In the genomic region with DNA sequence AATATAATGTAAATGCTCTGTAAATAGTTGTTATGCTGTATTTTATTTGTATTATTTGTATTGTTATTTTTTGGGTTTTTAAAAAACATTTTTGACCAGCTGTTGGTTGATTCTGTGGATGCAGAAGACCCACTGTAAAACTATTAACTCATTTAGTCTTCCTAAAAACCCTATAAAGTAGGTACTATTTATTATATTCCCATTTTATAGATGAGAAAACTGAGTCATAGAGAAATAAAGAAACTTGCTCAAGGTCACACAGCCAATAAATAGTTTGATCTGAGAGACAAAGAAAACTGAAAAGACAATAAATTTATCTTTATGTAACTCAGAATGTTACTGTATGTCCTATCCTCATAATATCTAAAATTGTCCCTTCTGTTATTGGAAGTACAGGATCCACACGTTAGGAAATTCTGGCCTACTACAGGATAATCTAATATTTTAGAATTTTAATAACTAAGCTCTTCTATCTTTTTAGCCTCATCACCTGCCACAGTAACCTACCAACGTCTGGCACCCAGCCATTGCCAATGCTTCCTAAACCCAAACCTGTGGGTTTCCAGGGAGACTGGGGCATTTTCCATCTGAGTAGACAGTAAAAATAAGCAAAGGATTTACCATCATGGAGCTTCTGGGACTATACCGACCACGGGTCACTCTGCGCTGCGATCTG, we compare ENCODE assay signal across 8 cellular contexts. TPM values are rescaled to one million over a fixed set of nuclear protein-coding genes. Genes with fewer than 3 reads are reported as not detected.
DNase-seq lines count a peak whose midpoint lies in the region; ATAC-seq and TF ChIP-seq lines count a peak whose summit lies in the region.

No MANE protein-coding gene starts in this region.

- H3K27me3 ChIP-seq in Panc1 (ENCODE audit: control insufficient read depth, insufficient read depth, low read length) (peaks cover 7% of the 10 kb centered on the region), rectal smooth muscle tissue (ENCODE audit: control insufficient read depth, insufficient read depth, low read length) (no peaks in the 10 kb centered on the region)

- ATAC-seq in Panc1: no peak
- no peak for ATAC-seq in HG03025 (IDR thresholded peaks at IDR 0.05; ENCODE audit: low FRiP score, unreplicated experiment)
- ATAC-seq in mucosa of descending colon: no peak

- no peak overlapping the region for H3K27ac Mint-ChIP-seq in activated CD4-positive, alpha-beta T cell treated with anti-CD3 and anti-CD28 coated beads, Interleukin-2, amount 10 ng/mL, durations not matched to agents 24 days and 14 days

- no peak overlapping the region for H3K9ac ChIP-seq in rectal smooth muscle tissue (ENCODE audit: low read length)

- H3K4me1 Mint-ChIP-seq in activated CD4-positive, alpha-beta T cell treated with anti-CD3 and anti-CD28 coated beads, Interleukin-2, amount 10 ng/mL, durations not matched to agents 24 days and 14 days: peaks cover 7% of the 10 kb centered on the region

- H3K36me3 ChIP-seq in Panc1 (ENCODE audit: control insufficient read depth, insufficient read depth, low read length) (peaks cover 4% of the 10 kb centered on the region; the same call in 1 of the 2 replicates), rectal smooth muscle tissue (ENCODE audit: control insufficient read depth, insufficient read depth, low read length) (no peaks in the 10 kb centered on the region), mucosa of descending colon (ENCODE audit: low read depth) (no peaks in the 10 kb centered on the region)

- peak overlapping the region; percentile 84 for H3K4me3 Mint-ChIP-seq in activated CD4-positive, alpha-beta T cell treated with anti-CD3 and anti-CD28 coated beads, Interleukin-2, amount 10 ng/mL, durations not matched to agents 24 days and 14 days

- no peaks in the 10 kb centered on the region for H3K36me3 Mint-ChIP-seq in activated CD4-positive, alpha-beta T cell treated with anti-CD3 and anti-CD28 coated beads, Interleukin-2, amount 10 ng/mL, durations not matched to agents 24 days and 14 days (ENCODE audit: low read depth)

- CTCF ChIA-PET in Panc1 (lab: Charles Lee): no interaction called here

- in situ Hi-C loops in Panc1 (cut with HindIII; ENCODE audit: low pct_unique_long_range_greater_than_20kb, low sequenced_read_pairs): no loop called here

- no peaks in the 10 kb centered on the region for H3K9me3 Mint-ChIP-seq in activated CD4-positive, alpha-beta T cell treated with anti-CD3 and anti-CD28 coated beads, Interleukin-2, amount 10 ng/mL, durations not matched to agents 24 days and 14 days

- no peak for DNase-seq in activated CD4-positive, alpha-beta T cell treated with anti-CD3 and anti-CD28 coated beads, Interleukin-2, amount 10 ng/mL, durations not matched to agents 24 days and 14 days
- DNase-seq in activated CD4-positive, alpha-beta T cell treated with anti-CD3 and anti-CD28 coated beads for 4 hours: no peak
- DNase-seq in Panc1 (ENCODE audit: low read depth, low spot score) (no peak), fibroblast of villous mesenchyme (ENCODE audit: low read depth) (peak; percentile 6), mucosa of descending colon (no peak)
- DNase-seq in stimulated activated CD4-positive, alpha-beta T cell treated with anti-CD3 and anti-CD28 coated beads, Interleukin-4, amount 100 ng/mL, for 24 hours: no peak

- H3K27ac ChIP-seq in Panc1 (ENCODE audit: low read length) (no peak overlapping the region), rectal smooth muscle tissue (ENCODE audit: low read depth, low read length) (no peak overlapping the region)

- no peaks in the 10 kb centered on the region for H3K9me3 ChIP-seq in Panc1 (ENCODE audit: control insufficient read depth, insufficient read depth, low read depth, low read length)
- no peaks in the 10 kb centered on the region for H3K9me3 ChIP-seq in mucosa of descending colon

- H3K27me3 Mint-ChIP-seq in activated CD4-positive, alpha-beta T cell treated with anti-CD3 and anti-CD28 coated beads, Interleukin-2, amount 10 ng/mL, durations not matched to agents 24 days and 14 days: peaks cover 43% of the 10 kb centered on the region

- H3K4me3 ChIP-seq in Panc1 (ENCODE audit: low read depth in 2 of 2, low read length in 2 of 2) (peak overlapping the region; percentile 48 to 53), fibroblast of villous mesenchyme (ENCODE audit: low read depth, low read length) (no peak overlapping the region), rectal smooth muscle tissue (ENCODE audit: low read length) (peak overlapping the region; percentile 59), mucosa of descending colon (no peak overlapping the region)

- TF ChIP-seq CTCF in Panc1 (IDR thresholded peaks at IDR 0.05): no peak
- TF ChIP-seq CTCF in fibroblast of villous mesenchyme (IDR thresholded peaks at IDR 0.05; ENCODE audit: insufficient read depth, low read depth, low read length): no peak
- TF ChIP-seq CTCF in mucosa of descending colon (IDR thresholded peaks at IDR 0.05): no peak

- peaks cover 3% of the 10 kb centered on the region for H3K4me1 ChIP-seq in Panc1 (ENCODE audit: control insufficient read depth, insufficient read depth, low read length)
- H3K4me1 ChIP-seq in rectal smooth muscle tissue (ENCODE audit: control insufficient read depth, insufficient read depth, low read length): no peaks in the 10 kb centered on the region
- peaks cover 24% of the 10 kb centered on the region for H3K4me1 ChIP-seq in mucosa of descending colon (ENCODE audit: low read depth)

- intact Hi-C loops in activated CD4-positive, alpha-beta T cell treated with anti-CD3 and anti-CD28 coated beads, Interleukin-2, amount 10 ng/mL, durations not matched to agents 24 days and 14 days (cut with micrococcal nuclease): loop anchor here (5.0 kb wide), 2 partner anchors 34 to 374 kb away; a partner anchor contains a TSS
- intact Hi-C loops in Panc1 (cut with micrococcal nuclease; ENCODE audit: unreplicated experiment) (no loop called here), mucosa of descending colon (cut with DNase I, micrococcal nuclease) (no loop called here)

- POLR2A ChIA-PET in Panc1 (lab: Charles Lee): no interaction called here

- no TSS peak for BruUV-seq in Panc1 (replicated peaks; lab: Mats Ljungman, UMichigan)

RNA-seq across cellular contexts. Expression of a gene that starts 1.1 kb away (rescaled TPM):
- total RNA-seq in activated CD4-positive, alpha-beta T cell treated with anti-CD3 and anti-CD28 coated beads, Interleukin-2, amount 10 ng/mL, durations not matched to agents 24 days and 14 days: 1.5 and 1.6 TPM in 2 replicates
- 3.1 TPM for total RNA-seq in Panc1 (2021; ENCODE audit: unreplicated experiment)
- polyA plus RNA-seq in Panc1 (2012; ENCODE audit: insufficient read length): 0.82 TPM
- total RNA-seq in fibroblast of villous mesenchyme: 0.32 and 1.3 TPM in 2 replicates
- total RNA-seq in mucosa of descending colon: 10 to 100 TPM in 2 of 3 donors, 1 to 10 TPM in 1; 8.3 to 21.1 (median 12.6) TPM

RNA-seq across cellular contexts. Expression of a gene that starts 30.9 kb away (rescaled TPM):
- 25.0 and 29.5 TPM in 2 replicates for total RNA-seq in activated CD4-positive, alpha-beta T cell treated with anti-CD3 and anti-CD28 coated beads, Interleukin-2, amount 10 ng/mL, durations not matched to agents 24 days and 14 days
- total RNA-seq in Panc1 (2021; ENCODE audit: unreplicated experiment) (2.6 TPM), fibroblast of villous mesenchyme (21.9 and 38.4 TPM in 2 replicates), mucosa of descending colon (10 to 100 TPM in 1 of 3 donors, 1 to 10 TPM in 2; 6.0 to 11.3 (median 8.5) TPM)
- 0.65 TPM for polyA plus RNA-seq in Panc1 (2012; ENCODE audit: insufficient read length)

Comparison
In these comparisons a context has a peak if more than half of its experiments do, and no peak if none do; other contexts are left out.
1. H3K4me3 ChIP-seq: peak in Panc1 (2 of 2) and rectal smooth muscle tissue (single experiment); none in fibroblast of villous mesenchyme (single experiment) and mucosa of descending colon (single experiment).